In the genomic region with DNA sequence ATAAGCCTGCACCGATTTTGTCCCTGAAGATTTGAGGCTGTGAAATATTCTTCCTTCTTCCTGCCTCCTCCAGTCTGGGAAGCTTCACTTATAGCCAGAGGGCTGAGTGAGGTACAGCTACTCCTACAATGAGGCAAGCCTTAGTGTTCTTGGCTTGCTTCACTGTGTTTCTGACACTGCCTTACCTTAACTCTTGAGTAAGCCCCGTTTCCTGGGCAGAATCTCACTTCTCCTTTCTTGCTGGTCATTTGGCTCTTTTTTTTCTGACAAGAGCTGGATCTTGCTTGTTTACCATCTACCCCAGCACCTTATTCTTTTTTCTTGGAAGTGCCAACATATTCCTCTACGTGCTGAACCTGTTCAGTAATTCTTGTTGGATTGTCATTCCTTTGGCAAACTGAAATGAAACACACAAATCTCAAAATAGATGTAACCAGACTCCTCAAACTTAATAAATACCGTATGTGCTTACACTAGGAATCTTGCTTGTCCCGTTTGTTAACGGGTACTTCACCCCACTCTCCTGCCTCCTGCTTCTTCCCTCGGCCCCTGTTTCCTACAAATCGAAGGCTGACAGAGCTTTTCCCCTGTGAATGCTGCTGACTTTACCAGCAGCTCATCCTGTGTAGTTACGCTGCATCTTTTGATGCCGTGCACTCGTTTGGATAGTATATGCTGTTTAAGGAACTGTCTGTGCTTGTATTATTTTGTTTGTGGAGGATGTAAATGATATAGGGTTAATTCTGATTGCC, we compare ENCODE assay signal across 8 cellular contexts.
DNase-seq lines count a peak whose midpoint lies in the region; ATAC-seq, FAIRE-seq and TF ChIP-seq lines count a peak whose summit lies in the region.

No MANE protein-coding gene starts in this region.

- ATAC-seq in GM18909 (IDR thresholded peaks at IDR 0.05; ENCODE audit: poor library complexity, unreplicated experiment) (peak; percentile 96), HG03039 (IDR thresholded peaks at IDR 0.05; ENCODE audit: unreplicated experiment) (peak; percentile 88), SK-N-SH treated with all-trans-retinoic acid at 6 μM for 48 hours (peak; percentile 88), lower lobe of right lung (peak; percentile 80 to 81)

- no peaks in the 10 kb centered on the region for H3K27me3 ChIP-seq in lower lobe of right lung (ENCODE audit: low read depth)

- peak overlapping the region; percentile 64 for H3K27ac ChIP-seq in lower lobe of right lung

- DNase-seq in lower lobe of right lung (no peak), inferior parietal cortex (ENCODE audit: extremely low spot score) (no peak), DMS153 (lab: John Stamatoyannopoulos, UW) (no peak), NCI-H1105 treated with DMSO at 0.1 percent for 48 hours (lab: John Stamatoyannopoulos, UW) (no peak), HTR-8/SVneo (ENCODE audit: insufficient read length, low spot score) (no peak)

- no peak for FAIRE-seq in HTR-8/SVneo (lab: Jason Lieb, UNC)

- H3K4me3 ChIP-seq in lower lobe of right lung: no peak overlapping the region

- H3K4me1 ChIP-seq in lower lobe of right lung: peaks cover 77% of the 10 kb centered on the region

- intact Hi-C loops in lower lobe of right lung (cut with DNase I): no loop called here

- TF ChIP-seq CTCF in lower lobe of right lung (IDR thresholded peaks at IDR 0.05): no peak

- H3K36me3 ChIP-seq in lower lobe of right lung: no peaks in the 10 kb centered on the region

- no peaks in the 10 kb centered on the region for H3K9me3 ChIP-seq in lower lobe of right lung

TF ChIP-seq in SK-N-SH treated with all-trans-retinoic acid at 6 μM for 48 hours, 23 proteins besides CTCF, POLR2A, EP300 and RAD21:
- no peak for TF ChIP-seq ZFP3 (CRISPR knock-in tag; IDR thresholded peaks at IDR 0.05)
- TF ChIP-seq OSR1 (CRISPR knock-in tag; IDR thresholded peaks at IDR 0.05): no peak
- TF ChIP-seq ZC3H10 (CRISPR knock-in tag; IDR thresholded peaks at IDR 0.05): no peak
- TF ChIP-seq, protein P1, sequence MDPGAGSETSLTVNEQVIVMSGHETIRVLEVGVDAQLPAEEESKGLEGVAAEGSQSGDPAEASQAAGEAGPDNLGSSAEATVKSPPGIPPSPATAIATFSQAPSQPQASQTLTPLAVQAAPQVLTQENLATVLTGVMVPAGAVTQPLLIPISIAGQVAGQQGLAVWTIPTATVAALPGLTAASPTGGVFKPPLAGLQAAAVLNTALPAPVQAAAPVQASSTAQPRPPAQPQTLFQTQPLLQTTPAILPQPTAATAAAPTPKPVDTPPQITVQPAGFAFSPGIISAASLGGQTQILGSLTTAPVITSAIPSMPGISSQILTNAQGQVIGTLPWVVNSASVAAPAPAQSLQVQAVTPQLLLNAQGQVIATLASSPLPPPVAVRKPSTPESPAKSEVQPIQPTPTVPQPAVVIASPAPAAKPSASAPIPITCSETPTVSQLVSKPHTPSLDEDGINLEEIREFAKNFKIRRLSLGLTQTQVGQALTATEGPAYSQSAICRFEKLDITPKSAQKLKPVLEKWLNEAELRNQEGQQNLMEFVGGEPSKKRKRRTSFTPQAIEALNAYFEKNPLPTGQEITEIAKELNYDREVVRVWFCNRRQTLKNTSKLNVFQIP (CRISPR knock-in tag; IDR thresholded peaks at IDR 0.05; ENCODE audit: borderline replicate concordance, low read depth): no peak
- TF ChIP-seq GLIS3 (CRISPR knock-in tag; IDR thresholded peaks at IDR 0.05): no peak
- TF ChIP-seq TOX (CRISPR knock-in tag; IDR thresholded peaks at IDR 0.05; ENCODE audit: borderline replicate concordance): no peak
